Comparison of ENCODE assay signal across 25 cellular contexts in genomic region chr16:89144681-89145080, GRCh38. TPM values are rescaled to one million over a fixed set of nuclear protein-coding genes. Genes with fewer than 3 reads are reported as not detected.
"Had no signal": no experiment of that assay in that cellular context is flagged by ENCODE, and none has a peak within 500 bp of the region (broad histone marks: within the 10 kb centered on the region; RNA-seq: fewer than 3 reads in every experiment).

No MANE protein-coding gene starts in this region.

- H3K4me3 ChIP-seq: esophagus squamous epithelium, gastroesophageal sphincter, left lung, right atrium auricular region, sigmoid colon, skin epidermis, stomach, thoracic aorta, transverse colon had no signal

- FAIRE-seq: colon, keratinocyte had no signal

- H3K9me3 ChIP-seq: gastroesophageal sphincter, neutrophil, sigmoid colon, thoracic aorta, transverse colon had no signal

- H3K4me1 ChIP-seq: esophagus squamous epithelium, gastroesophageal sphincter, left lung, right atrium auricular region, sigmoid colon, stomach, transverse colon had no signal

- H3K27ac Mint-ChIP-seq: dendritic cell treated with granulocyte-macrophage colony-stimulating factor and Interleukin-4, amounts not matched to agents 40 ng/mL and 50 ng/mL, for 4 days had no signal

- H3K27me3 ChIP-seq: esophagus squamous epithelium, gastroesophageal sphincter, left lung, neutrophil, right atrium auricular region, sigmoid colon, stomach, transverse colon had no signal

- DNase-seq: esophagus squamous epithelium; foreskin fibroblast; immature natural killer cell; mesendoderm; naive thymus-derived CD4-positive, alpha-beta T cell; nephron progenitor cell; sigmoid colon; stimulated activated CD4-positive, alpha-beta T cell treated with anti-CD3 and anti-CD28 coated beads, Interleukin-12 subunit alpha, Interleukin-12 subunit beta, amount 100 ng/mL, for 4 hours; stimulated activated naive CD4-positive, alpha-beta T cell; stomach; substantia nigra; transverse colon had no signal

- H3K4me1 Mint-ChIP-seq: immature natural killer cell, nephron progenitor cell had no signal

- H3K27me3 Mint-ChIP-seq: dendritic cell treated with granulocyte-macrophage colony-stimulating factor and Interleukin-4, amounts not matched to agents 40 ng/mL and 50 ng/mL, for 4 days; naive thymus-derived CD4-positive, alpha-beta T cell had no signal

- ATAC-seq: gastroesophageal sphincter; left lung; naive thymus-derived CD4-positive, alpha-beta T cell had no signal

- H3K27ac ChIP-seq: esophagus squamous epithelium, gastroesophageal sphincter, left lung, neutrophil, right atrium auricular region, sigmoid colon, skin epidermis, stomach, thoracic aorta, transverse colon had no signal

- H3K4me3 Mint-ChIP-seq: dendritic cell treated with granulocyte-macrophage colony-stimulating factor and Interleukin-4, amounts not matched to agents 40 ng/mL and 50 ng/mL, for 4 days; immature natural killer cell; naive thymus-derived CD4-positive, alpha-beta T cell; nephron progenitor cell had no signal

RNA-seq across cellular contexts. Expression of gene CDH15, which starts 26.9 kb away (rescaled TPM):
- total RNA-seq: epithelial cell of proximal tubule; esophagus squamous epithelium; naive thymus-derived CD4-positive, alpha-beta T cell; right atrium auricular region; sigmoid colon; stomach; transverse colon had no signal
- polyA plus RNA-seq: immature natural killer cell; keratinocyte; naive thymus-derived CD4-positive, alpha-beta T cell had no signal

RNA-seq across cellular contexts. Expression of gene SLC22A31, which starts 55.7 kb away (rescaled TPM):
- total RNA-seq: epithelial cell of proximal tubule, esophagus squamous epithelium, gastroesophageal sphincter, lung microvascular endothelial cell, osteocyte, sigmoid colon, urinary bladder had no signal
- polyA plus RNA-seq: immature natural killer cell, keratinocyte had no signal
